11 cellular contexts compared by ENCODE assay signal in genomic region chr2:13652531-13653313, GRCh38.
DNase-seq lines count a peak whose midpoint lies in the region; ATAC-seq and TF ChIP-seq lines count a peak whose summit lies in the region.
"Had no signal": no experiment of that assay in that cellular context is flagged by ENCODE, and none has a peak within 500 bp of the region (broad histone marks: within the 10 kb centered on the region; RNA-seq: fewer than 3 reads in every experiment).

No MANE protein-coding gene starts in this region.

- no peak for TF ChIP-seq CTCF in smooth muscle cell (IDR thresholded peaks at IDR 0.05; ENCODE audit: borderline replicate concordance, insufficient read depth, poor library complexity, severe bottlenecking)

- H3K27me3 ChIP-seq in smooth muscle cell (ENCODE audit: low read depth): no peaks in the 10 kb centered on the region
- H3K27me3 ChIP-seq: neural progenitor cell had no signal

- H3K27ac Mint-ChIP-seq in activated CD4-positive, alpha-beta T cell treated with anti-CD3 and anti-CD28 coated beads for 36 hours: no peak overlapping the region
- no peak overlapping the region for H3K27ac Mint-ChIP-seq in activated CD4-positive, alpha-beta T cell treated with anti-CD3 and anti-CD28 coated beads, Interleukin-2, amount 10 ng/mL, durations not matched to agents 24 days and 14 days
- H3K27ac Mint-ChIP-seq: B cell, neural progenitor cell had no signal

- H2AFZ ChIP-seq in smooth muscle cell (ENCODE audit: low read depth): no peak overlapping the region
- H2AFZ ChIP-seq: neural progenitor cell had no signal

- H3K9ac ChIP-seq in smooth muscle cell (ENCODE audit: low read depth): peak overlapping the region; percentile 10
- H3K9ac ChIP-seq: neural progenitor cell had no signal

- H3F3A ChIP-seq in smooth muscle cell (ENCODE audit: low read depth): no peaks in the 10 kb centered on the region

- no peak overlapping the region for H3K4me3 ChIP-seq in smooth muscle cell
- H3K4me3 ChIP-seq: neural progenitor cell had no signal

- no peaks in the 10 kb centered on the region for H3K36me3 Mint-ChIP-seq in activated CD4-positive, alpha-beta T cell treated with anti-CD3 and anti-CD28 coated beads for 36 hours (ENCODE audit: low read depth)
- H3K36me3 Mint-ChIP-seq in activated CD4-positive, alpha-beta T cell treated with anti-CD3 and anti-CD28 coated beads, Interleukin-2, amount 10 ng/mL, durations not matched to agents 24 days and 14 days (ENCODE audit: low read depth): no peaks in the 10 kb centered on the region
- H3K36me3 Mint-ChIP-seq: neural progenitor cell had no signal

- peak overlapping the region; percentile 45 for H3K27ac ChIP-seq in smooth muscle cell (ENCODE audit: low read depth)
- H3K27ac ChIP-seq: neural progenitor cell had no signal

- no peaks in the 10 kb centered on the region for H3K27me3 Mint-ChIP-seq in activated CD4-positive, alpha-beta T cell treated with anti-CD3 and anti-CD28 coated beads for 36 hours
- H3K27me3 Mint-ChIP-seq in activated CD4-positive, alpha-beta T cell treated with anti-CD3 and anti-CD28 coated beads, Interleukin-2, amount 10 ng/mL, durations not matched to agents 24 days and 14 days: no peaks in the 10 kb centered on the region
- H3K27me3 Mint-ChIP-seq: B cell had no signal

- H3K4me2 ChIP-seq in smooth muscle cell: no peak overlapping the region
- H3K4me2 ChIP-seq: neural progenitor cell had no signal

- H3K4me1 ChIP-seq in smooth muscle cell (ENCODE audit: low read depth): no peaks in the 10 kb centered on the region
- H3K4me1 ChIP-seq: neural progenitor cell had no signal

- 53% methylated on average over 2 of the region's 2 CpGs for WGBS in smooth muscle cell (ENCODE audit: low lambda C conversion rate)

- DNase-seq in activated CD4-positive, alpha-beta T cell treated with anti-CD3 and anti-CD28 coated beads for 36 hours: peak; percentile 18
- DNase-seq in activated CD4-positive, alpha-beta T cell treated with anti-CD3 and anti-CD28 coated beads, Interleukin-2, amount 10 ng/mL, durations not matched to agents 24 days and 14 days: no peak
- DNase-seq in HS-5 (ENCODE audit: low read depth): peak; percentile 81
- peak; percentile 14 for DNase-seq in astrocyte of the hippocampus (ENCODE audit: low read depth, low spot score)
- DNase-seq in smooth muscle cell (lab: John Stamatoyannopoulos, UW; ENCODE audit: unreplicated experiment): no peak
- DNase-seq in Right ventricle myocardium inferior (ENCODE audit: missing footprints): no peak
- DNase-seq in activated gamma-delta T cell treated with Interleukin-2 at 50 U/mL for 16 hours: no peak
- DNase-seq in retina: no peak
- DNase-seq: head of caudate nucleus had no signal

- peaks cover 5% of the 10 kb centered on the region for H3K9me3 Mint-ChIP-seq in activated CD4-positive, alpha-beta T cell treated with anti-CD3 and anti-CD28 coated beads for 36 hours (ENCODE audit: low read depth)
- H3K9me3 Mint-ChIP-seq in activated CD4-positive, alpha-beta T cell treated with anti-CD3 and anti-CD28 coated beads, Interleukin-2, amount 10 ng/mL, durations not matched to agents 24 days and 14 days: peaks cover 6% of the 10 kb centered on the region
- H3K9me3 Mint-ChIP-seq: neural progenitor cell had no signal

- no peaks in the 10 kb centered on the region for H3K4me1 Mint-ChIP-seq in activated CD4-positive, alpha-beta T cell treated with anti-CD3 and anti-CD28 coated beads for 36 hours
- no peaks in the 10 kb centered on the region for H3K4me1 Mint-ChIP-seq in activated CD4-positive, alpha-beta T cell treated with anti-CD3 and anti-CD28 coated beads, Interleukin-2, amount 10 ng/mL, durations not matched to agents 24 days and 14 days
- H3K4me1 Mint-ChIP-seq: B cell had no signal

- no peaks in the 10 kb centered on the region for H3K9me3 ChIP-seq in smooth muscle cell (replicated peaks; ENCODE audit: low read depth)

- H3K79me2 ChIP-seq in smooth muscle cell (ENCODE audit: low read depth): no peaks in the 10 kb centered on the region

- POLR2A ChIA-PET in activated CD4-positive, alpha-beta T cell treated with anti-CD3 and anti-CD28 coated beads for 36 hours (lab: Charles Lee): no interaction called here

- ATAC-seq in activated CD4-positive, alpha-beta T cell treated with anti-CD3 and anti-CD28 coated beads for 36 hours: peak; percentile 53
- ATAC-seq in Right ventricle myocardium inferior: no peak

- H4K20me1 ChIP-seq in smooth muscle cell (ENCODE audit: low read depth): no peaks in the 10 kb centered on the region

- CTCF ChIA-PET in activated CD4-positive, alpha-beta T cell treated with anti-CD3 and anti-CD28 coated beads for 36 hours (lab: Charles Lee): no interaction called here

- intact Hi-C loops in activated CD4-positive, alpha-beta T cell treated with anti-CD3 and anti-CD28 coated beads for 36 hours (cut with DNase I, micrococcal nuclease): no loop called here
- intact Hi-C loops in activated CD4-positive, alpha-beta T cell treated with anti-CD3 and anti-CD28 coated beads, Interleukin-2, amount 10 ng/mL, durations not matched to agents 24 days and 14 days (cut with micrococcal nuclease): no loop called here
- intact Hi-C loops in Right ventricle myocardium inferior (cut with DNase I): no loop called here

- no peaks in the 10 kb centered on the region for H3K36me3 ChIP-seq in smooth muscle cell (ENCODE audit: low read depth)
- H3K36me3 ChIP-seq: neural progenitor cell had no signal

- no peak overlapping the region for H3K4me3 Mint-ChIP-seq in activated CD4-positive, alpha-beta T cell treated with anti-CD3 and anti-CD28 coated beads for 36 hours
- H3K4me3 Mint-ChIP-seq in activated CD4-positive, alpha-beta T cell treated with anti-CD3 and anti-CD28 coated beads, Interleukin-2, amount 10 ng/mL, durations not matched to agents 24 days and 14 days: no peak overlapping the region
- H3K4me3 Mint-ChIP-seq: B cell, neural progenitor cell had no signal

Comparison
In these comparisons a context has a peak if more than half of its experiments do, and no peak if none do; other contexts are left out.
1. DNase-seq: peak in activated CD4-positive, alpha-beta T cell treated with anti-CD3 and anti-CD28 coated beads for 36 hours (single experiment), HS-5 (single experiment) and astrocyte of the hippocampus (single experiment); none in activated CD4-positive, alpha-beta T cell treated with anti-CD3 and anti-CD28 coated beads, Interleukin-2, amount 10 ng/mL, durations not matched to agents 24 days and 14 days (single experiment), smooth muscle cell (single experiment), Right ventricle myocardium inferior (single experiment), activated gamma-delta T cell treated with Interleukin-2 at 50 U/mL for 16 hours (single experiment) and retina (single experiment).